Comparison of ENCODE assay signal across 1 cellular context in the genomic region with DNA sequence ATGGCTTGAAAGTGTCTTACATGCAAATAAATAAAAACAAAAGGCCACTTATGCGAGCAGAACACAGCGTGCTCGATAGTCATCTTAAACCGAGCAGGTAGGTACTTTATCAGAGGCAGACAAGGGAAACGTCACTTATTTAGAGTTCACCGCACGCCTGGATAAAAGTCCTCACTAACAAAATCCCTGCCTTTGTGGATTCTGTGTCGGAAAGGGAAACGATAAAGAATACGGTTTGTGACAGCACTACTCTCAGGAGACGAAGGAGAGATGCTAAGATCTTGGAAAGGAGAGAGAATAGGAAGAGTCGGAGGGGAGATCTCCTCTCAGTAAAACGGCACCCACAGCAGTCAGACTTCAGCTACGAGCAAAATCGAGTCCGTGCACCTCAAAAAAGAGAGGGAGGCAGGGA.
TF ChIP-seq lines count a peak whose summit lies in the region.

No MANE protein-coding gene starts in this region.

TF ChIP-seq in GM12878, 131 proteins besides CTCF, POLR2A, EP300 and RAD21:
- TF ChIP-seq, protein P1, sequence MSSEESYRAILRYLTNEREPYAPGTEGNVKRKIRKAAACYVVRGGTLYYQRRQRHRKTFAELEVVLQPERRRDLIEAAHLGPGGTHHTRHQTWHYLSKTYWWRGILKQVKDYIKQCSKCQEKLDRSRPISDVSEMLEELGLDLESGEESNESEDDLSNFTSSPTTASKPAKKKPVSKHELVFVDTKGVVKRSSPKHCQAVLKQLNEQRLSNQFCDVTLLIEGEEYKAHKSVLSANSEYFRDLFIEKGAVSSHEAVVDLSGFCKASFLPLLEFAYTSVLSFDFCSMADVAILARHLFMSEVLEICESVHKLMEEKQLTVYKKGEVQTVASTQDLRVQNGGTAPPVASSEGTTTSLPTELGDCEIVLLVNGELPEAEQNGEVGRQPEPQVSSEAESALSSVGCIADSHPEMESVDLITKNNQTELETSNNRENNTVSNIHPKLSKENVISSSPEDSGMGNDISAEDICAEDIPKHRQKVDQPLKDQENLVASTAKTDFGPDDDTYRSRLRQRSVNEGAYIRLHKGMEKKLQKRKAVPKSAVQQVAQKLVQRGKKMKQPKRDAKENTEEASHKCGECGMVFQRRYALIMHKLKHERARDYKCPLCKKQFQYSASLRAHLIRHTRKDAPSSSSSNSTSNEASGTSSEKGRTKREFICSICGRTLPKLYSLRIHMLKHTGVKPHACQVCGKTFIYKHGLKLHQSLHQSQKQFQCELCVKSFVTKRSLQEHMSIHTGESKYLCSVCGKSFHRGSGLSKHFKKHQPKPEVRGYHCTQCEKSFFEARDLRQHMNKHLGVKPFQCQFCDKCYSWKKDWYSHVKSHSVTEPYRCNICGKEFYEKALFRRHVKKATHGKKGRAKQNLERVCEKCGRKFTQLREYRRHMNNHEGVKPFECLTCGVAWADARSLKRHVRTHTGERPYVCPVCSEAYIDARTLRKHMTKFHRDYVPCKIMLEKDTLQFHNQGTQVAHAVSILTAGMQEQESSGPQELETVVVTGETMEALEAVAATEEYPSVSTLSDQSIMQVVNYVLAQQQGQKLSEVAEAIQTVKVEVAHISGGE (CRISPR knock-in tag; IDR thresholded peaks at IDR 0.05) = no peak
- TF ChIP-seq MYC (IDR thresholded peaks at IDR 0.05; ENCODE audit: insufficient read depth, insufficient read length, insufficient replicate concordance, low read length, severe bottlenecking) = peak; percentile 18
